Comparison of ENCODE assay signal across 8 cellular contexts in genomic region chr3:15794303-15794771, GRCh38. TPM values are rescaled to one million over a fixed set of nuclear protein-coding genes. Genes with fewer than 3 reads are reported as not detected.
DNase-seq lines count a peak whose midpoint lies in the region; ATAC-seq, FAIRE-seq and TF ChIP-seq lines count a peak whose summit lies in the region.

No MANE protein-coding gene starts in this region.

- H3K27me3 Mint-ChIP-seq in neural progenitor cell (ENCODE audit: insufficient read depth, low read depth) = no peaks in the 10 kb centered on the region

- H3K4me1 ChIP-seq in neural progenitor cell (peaks cover 42% of the 10 kb centered on the region), spleen (peaks cover 10 to 65% (median 58%) of the 10 kb centered on the region in 6 donors)

- no peak overlapping the region for H3K9ac ChIP-seq in neural progenitor cell

- no peak overlapping the region for H3K4me3 Mint-ChIP-seq in neural progenitor cell

- H3K9me3 Mint-ChIP-seq in neural progenitor cell = peaks cover 24% of the 10 kb centered on the region

- TF ChIP-seq POLR2A in spleen (IDR thresholded peaks at IDR 0.05) = no peak

- DNase-seq in KBM-7 (peak; percentile 57), astrocyte of the spinal cord (ENCODE audit: low read depth, low spot score) (peak; percentile 87), neural progenitor cell (ENCODE audit: low spot score) (no peak), GF-D8 (lab: John Stamatoyannopoulos, UW) (no peak), spleen (no peak), D721Med (ENCODE audit: insufficient read length, low spot score) (no peak)

- H4K20me1 ChIP-seq in neural progenitor cell (ENCODE audit: low read depth) = no peaks in the 10 kb centered on the region

- H3K27ac ChIP-seq in neural progenitor cell (no peak overlapping the region), spleen (peak overlapping the region in 4 of 8 donors; percentile 86 to 89 (median 86))

- peaks cover 16% of the 10 kb centered on the region for H3F3A ChIP-seq in neural progenitor cell (ENCODE audit: low read depth)

- H3K4me3 ChIP-seq in astrocyte of the spinal cord (ENCODE audit: low read depth, low read length) (peak overlapping the region; percentile 77), neural progenitor cell (no peak overlapping the region), spleen (peak overlapping the region in 2 of 8 donors; percentile 41 to 64)

- H2AFZ ChIP-seq in neural progenitor cell (replicated peaks) = no peak overlapping the region

- H3K9me3 ChIP-seq in neural progenitor cell (ENCODE audit: low read depth) (no peaks in the 10 kb centered on the region), spleen (no peaks in the 10 kb centered on the region)

- H3K4me1 Mint-ChIP-seq in neural progenitor cell = peaks cover 40% of the 10 kb centered on the region

- H3K79me2 ChIP-seq in neural progenitor cell (ENCODE audit: low read depth) = peaks cover 45% of the 10 kb centered on the region

- no peaks in the 10 kb centered on the region for H3K27me3 ChIP-seq in neural progenitor cell
- no peaks in the 10 kb centered on the region for H3K27me3 ChIP-seq in spleen (replicated peaks in 1 of 7)

- no peak for TF ChIP-seq CTCF in astrocyte of the spinal cord (IDR thresholded peaks at IDR 0.05; ENCODE audit: low read depth, low read length)
- TF ChIP-seq CTCF in neural progenitor cell (IDR thresholded peaks at IDR 0.05) = no peak
- no peak for TF ChIP-seq CTCF in spleen (IDR thresholded peaks at IDR 0.05 in 8 of 11, conservative IDR thresholded peaks at IDR 0.05 in 3 of 11)
- TF ChIP-seq CTCF in D721Med (IDR thresholded peaks at IDR 0.05; ENCODE audit: insufficient read depth, missing control alignments) = no peak

- 28 to 47% (median 40%) methylated on average over 3 of the region's 3 CpGs for WGBS in spleen, 5 donors

- no peak for FAIRE-seq in D721Med (lab: Jason Lieb, UNC)

- H3K4me2 ChIP-seq in neural progenitor cell = no peak overlapping the region

- no peaks in the 10 kb centered on the region for H3K36me3 ChIP-seq in neural progenitor cell
- peaks cover 0 to 10% (median 0%) of the 10 kb centered on the region in 6 donors for H3K36me3 ChIP-seq in spleen

- ATAC-seq in GM18502 (IDR thresholded peaks at IDR 0.05; ENCODE audit: poor library complexity, unreplicated experiment) (peak; percentile 46), HG03097 (IDR thresholded peaks at IDR 0.05; ENCODE audit: low FRiP score, unreplicated experiment) (no peak)

- in situ Hi-C loops in KBM-7 (cut with MboI; ENCODE audit: low pct_unique_long_range_greater_than_20kb, low sequenced_read_pairs) = no loop called here
- in situ Hi-C loops in astrocyte of the spinal cord (cut with HindIII; ENCODE audit: low sequenced_read_pairs) = no loop called here

- H3K36me3 Mint-ChIP-seq in neural progenitor cell = peaks cover 28% of the 10 kb centered on the region

- H3K27ac Mint-ChIP-seq in neural progenitor cell = peak overlapping the region; percentile 82

- intact Hi-C loops in spleen (cut with DNase I; ENCODE audit: low total_unique reads) = no loop called here

RNA-seq across cellular contexts. Expression of gene ANKRD28, which starts 3.4 kb away (rescaled TPM):
- 29.3 and 36.4 TPM in 2 replicates for total RNA-seq in neural progenitor cell (ENCODE audit: low replicate concordance)
- 10 to 100 TPM; 36.0 to 68.6 (median 49.9) TPM for total RNA-seq in spleen
- polyA plus RNA-seq in spleen = 1 to 10 TPM; 5.3 to 8.2 (median 5.7) TPM

Comparison
In these comparisons a context has a peak if more than half of its experiments do, and no peak if none do; other contexts are left out.
1. DNase-seq: peak in KBM-7 (single experiment) and astrocyte of the spinal cord (single experiment); none in neural progenitor cell (single experiment), GF-D8 (single experiment), spleen (single experiment) and D721Med (single experiment).